In the genomic region with DNA sequence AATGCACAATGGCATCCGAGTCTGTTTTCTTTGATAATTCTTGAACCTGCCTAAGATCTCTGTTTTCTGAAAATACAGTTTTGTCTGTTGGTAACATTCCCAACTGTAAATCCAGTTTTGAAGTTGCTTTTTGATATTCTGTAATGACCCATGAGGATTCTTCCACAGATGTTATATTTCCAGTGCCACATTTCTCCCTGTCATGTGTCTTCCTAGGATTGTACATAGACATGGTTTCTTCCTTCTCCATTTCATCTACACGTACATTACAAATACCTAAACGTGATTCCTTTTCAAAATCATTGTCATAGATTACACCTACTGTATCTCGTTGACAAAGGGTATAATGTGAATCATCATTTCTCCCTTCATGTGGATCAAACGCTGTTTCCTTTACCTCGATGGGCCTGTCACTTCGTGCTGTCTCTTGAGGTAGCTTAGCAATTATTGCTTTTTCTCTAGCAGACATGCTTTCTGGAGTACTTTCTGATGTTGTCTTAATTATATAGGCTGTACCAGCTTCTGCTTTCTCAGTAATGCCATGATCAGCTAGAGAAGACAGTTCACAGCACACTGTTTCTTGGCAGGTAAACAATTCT, we compare ENCODE assay signal across 9 cellular contexts. TPM values are rescaled to one million over a fixed set of nuclear protein-coding genes. Genes with fewer than 3 reads are reported as not detected.
"Had no signal": no experiment of that assay in that cellular context is flagged by ENCODE, and none has a peak within 500 bp of the region (broad histone marks: within the 10 kb centered on the region; RNA-seq: fewer than 3 reads in every experiment).

No MANE protein-coding gene starts in this region.

- ATAC-seq: GM23338, HepG2 had no signal

- FAIRE-seq: H1, H54, HepG2 had no signal

- H3K27ac ChIP-seq: HL-60 had no signal

- H2AFZ ChIP-seq: GM23338 had no signal

- H3K4me3 ChIP-seq: GM23338 had no signal

- DNase-seq: H9, HCEC 1CT had no signal

- H3K4me2 ChIP-seq: GM23338 had no signal

RNA-seq across cellular contexts. Expression of gene PPP1R3A, which starts 40.3 kb away (rescaled TPM):
- total RNA-seq: H1, H9, HepG2, HT1080 had no signal
- polyA plus RNA-seq: GM23338, H1, HepG2, IgD-negative memory B cell had no signal
